In genomic region chr2:150911766-150912280, GRCh38 we compare ENCODE assay signal across 9 cellular contexts.
DNase-seq lines count a peak whose midpoint lies in the region; ATAC-seq, FAIRE-seq and TF ChIP-seq lines count a peak whose summit lies in the region.
"Had no signal": no experiment of that assay in that cellular context is flagged by ENCODE, and none has a peak within 500 bp of the region (broad histone marks: within the 10 kb centered on the region; RNA-seq: fewer than 3 reads in every experiment).

No MANE protein-coding gene starts in this region.

- POLR2A ChIA-PET in K562 (lab: Yijun Ruan, JAX) = no interaction called here

- no peak for TF ChIP-seq EP300 in K562 (IDR thresholded peaks at IDR 0.05; ENCODE audit: low read length)

- H4K20me1 ChIP-seq in K562 (replicated peaks; ENCODE audit: control insufficient read depth, insufficient read depth, low read length) = no peaks in the 10 kb centered on the region

- H3K4me1 ChIP-seq in K562 (replicated peaks in 1 of 2; ENCODE audit: control insufficient read depth in 2 of 2, insufficient read depth in 2 of 2, low read length in 2 of 2) = no peaks in the 10 kb centered on the region
- peaks cover 0 to 6% of the 10 kb centered on the region in 2 donors for H3K4me1 ChIP-seq in thyroid gland

- H3K27me3 ChIP-seq in K562 (ENCODE audit: control insufficient read depth in 2 of 2, insufficient read depth in 2 of 2, low read length in 2 of 2) = no peaks in the 10 kb centered on the region
- no peaks in the 10 kb centered on the region for H3K27me3 ChIP-seq in thyroid gland

- H3K4me3 ChIP-seq in K562 = no peak overlapping the region
- H3K4me3 ChIP-seq in thyroid gland (replicated peaks in 1 of 3) = no peak overlapping the region
- H3K4me3 ChIP-seq: SK-N-MC had no signal

- no peaks in the 10 kb centered on the region for H3K9me1 ChIP-seq in K562 (ENCODE audit: control insufficient read depth, insufficient read depth, low read length)

- no peak overlapping the region for H3K27ac ChIP-seq in K562 (ENCODE audit: extremely low read depth, low read depth, low read length)
- H3K27ac ChIP-seq in thyroid gland = peak overlapping the region; percentile 12 to 68 (median 42)
- no peak overlapping the region for H3K27ac ChIP-seq in caudate nucleus (ENCODE audit: low read depth, low read length)
- H3K27ac ChIP-seq: SK-N-MC had no signal

- H3K9me3 ChIP-seq in K562 (replicated peaks; ENCODE audit: control insufficient read depth, insufficient read depth, low read depth, low read length) = no peaks in the 10 kb centered on the region
- no peaks in the 10 kb centered on the region for H3K9me3 ChIP-seq in thyroid gland

- no peak overlapping the region for H2AFZ ChIP-seq in K562 (ENCODE audit: low read depth, low read length)

- BruUV-seq in K562 (replicated peaks; lab: Mats Ljungman, UMichigan) = no TSS peak

- no peak for TF ChIP-seq RAD21 in K562 (CRISPR knock-in tag; conservative IDR thresholded peaks at IDR 0.05 in 1 of 2, IDR thresholded peaks at IDR 0.05 in 1 of 2)

- TF ChIP-seq CTCF in K562 (IDR thresholded peaks at IDR 0.05 in 2 of 3, conservative IDR thresholded peaks at IDR 0.05 in 1 of 3; ENCODE audit: insufficient read depth in 2 of 3, low read depth in 1 of 3, low read length in 3 of 3) (no peak), thyroid gland (IDR thresholded peaks at IDR 0.05) (peak in 3 of 6 experiments; percentile 33 to 41 (median 38))

- ATAC-seq in K562 (no peak), left colon (no peak), GM21360 (IDR thresholded peaks at IDR 0.05; ENCODE audit: unreplicated experiment) (no peak), GM19324 (IDR thresholded peaks at IDR 0.05; ENCODE audit: low FRiP score, unreplicated experiment) (no peak)

- H3K79me2 ChIP-seq in K562 (ENCODE audit: control insufficient read depth, insufficient read depth, low read length) = no peaks in the 10 kb centered on the region

- intact Hi-C loops in K562 (cut with micrococcal nuclease) = no loop called here
- intact Hi-C loops in left colon (cut with DNase I, micrococcal nuclease) = no loop called here
- intact Hi-C loops in thyroid gland (cut with DNase I) = no loop called here

- in situ Hi-C loops in K562 (cut with MboI) = no loop called here

- H3K36me3 ChIP-seq in K562 (ENCODE audit: control insufficient read depth, insufficient read depth, low read length) = no peaks in the 10 kb centered on the region
- no peaks in the 10 kb centered on the region for H3K36me3 ChIP-seq in thyroid gland

- TF ChIP-seq POLR2A in K562 (conservative IDR thresholded peaks at IDR 0.05) (no peak), thyroid gland (IDR thresholded peaks at IDR 0.05) (no peak)

- no peak overlapping the region for H3K9ac ChIP-seq in K562 (ENCODE audit: insufficient read depth in 1 of 2, low read depth in 2 of 2, low read length in 2 of 2)

- FAIRE-seq in HTR-8/SVneo (lab: Jason Lieb, UNC) (peak; percentile 38), K562 (lab: Jason Lieb, UNC) (no peak)

- 7% methylated on average over 9 of the region's 9 CpGs for WGBS in K562 (ENCODE audit: insufficient coverage, low coverage, missing lambda C conversion rate)
- WGBS in thyroid gland, 2 donors = 18 to 20% methylated on average over 9 of the region's 9 CpGs

- no peak overlapping the region for H3K4me2 ChIP-seq in K562 (ENCODE audit: insufficient read depth, low read length)

- CTCF ChIA-PET in K562 (lab: Yijun Ruan, JAX; ENCODE audit: low intra/inter-chr PET ratio) = no interaction called here

- DNase-seq in HTR-8/SVneo (ENCODE audit: insufficient read length, low spot score) = peak; percentile 13
- DNase-seq in K562 (ENCODE audit: extremely low read depth in 1 of 4, low spot score in 3 of 4) = no peak
- peak; percentile 5 to 39 for DNase-seq in left colon
- peak; percentile 60 to 72 for DNase-seq in thyroid gland
- DNase-seq in caudate nucleus (lab: John Stamatoyannopoulos, UW) = no peak
- DNase-seq in activated CD4-positive, alpha-beta T cell treated with anti-CD3 and anti-CD28 coated beads, Interleukin-2, amount 50 U/mL, for 1 hour = no peak

TF ChIP-seq in K562, 482 proteins besides CTCF, POLR2A, EP300 and RAD21:
- peak; percentile 83 for TF ChIP-seq CEBPB (tag; IDR thresholded peaks at IDR 0.05)
- TF ChIP-seq PKNOX1 (IDR thresholded peaks at IDR 0.05) = no peak
- no peak for TF ChIP-seq HNRNPL (IDR thresholded peaks at IDR 0.05; ENCODE audit: low read depth, low read length)
- TF ChIP-seq CEBPG (CRISPR knock-in tag; IDR thresholded peaks at IDR 0.05) = no peak
- peak in 1 of 2 experiments; percentile 73; a peak in 2 of 4 replicates for TF ChIP-seq CEBPG (tag; conservative IDR thresholded peaks at IDR 0.05 in 1 of 2, IDR thresholded peaks at IDR 0.05 in 1 of 2)
- TF ChIP-seq THRA (IDR thresholded peaks at IDR 0.05) = no peak
- no peak for TF ChIP-seq UBTF (IDR thresholded peaks at IDR 0.05; ENCODE audit: borderline replicate concordance in 1 of 2, low read depth in 2 of 2, low read length in 2 of 2)
- TF ChIP-seq MLLT1 (IDR thresholded peaks at IDR 0.05) = no peak
- TF ChIP-seq ZNF77 (CRISPR knock-in tag; IDR thresholded peaks at IDR 0.05) = no peak
- no peak for TF ChIP-seq MCM2 (IDR thresholded peaks at IDR 0.05; ENCODE audit: low read depth)

Comparison
In these comparisons a context has a peak if more than half of its experiments do, and no peak if none do; other contexts are left out.
1. DNase-seq: peak in HTR-8/SVneo (single experiment), left colon (2 of 2) and thyroid gland (2 of 2); none in K562 (0 of 4), caudate nucleus (0 of 61) and activated CD4-positive, alpha-beta T cell treated with anti-CD3 and anti-CD28 coated beads, Interleukin-2, amount 50 U/mL, for 1 hour (single experiment).
2. H3K27ac ChIP-seq: peak in thyroid gland (3 of 3); none in K562 (single experiment) and caudate nucleus (single experiment).